In genomic region chr3:37040231-37040630, GRCh38 we compare ENCODE assay signal across 29 cellular contexts. TPM values are rescaled to one million over a fixed set of nuclear protein-coding genes. Genes with fewer than 3 reads are reported as not detected.
DNase-seq lines count a peak whose midpoint lies in the region; ATAC-seq and TF ChIP-seq lines count a peak whose summit lies in the region.
"Had no signal": no experiment of that assay in that cellular context is flagged by ENCODE, and none has a peak within 500 bp of the region (broad histone marks: within the 10 kb centered on the region; RNA-seq: fewer than 3 reads in every experiment).

No MANE protein-coding gene starts in this region.

- no peaks in the 10 kb centered on the region for H3K79me2 ChIP-seq in parathyroid adenoma
- no peaks in the 10 kb centered on the region for H3K79me2 ChIP-seq in smooth muscle cell (ENCODE audit: low read depth)

- peaks cover 65% of the 10 kb centered on the region for H3K36me3 Mint-ChIP-seq in CD4-positive, CD25-positive, alpha-beta regulatory T cell

- H3K4me1 Mint-ChIP-seq in CD4-positive, CD25-positive, alpha-beta regulatory T cell, result peaks cover 0 to 11% (median 2%) of the 10 kb centered on the region in 4 donors
- H3K4me1 Mint-ChIP-seq: activated naive CD8-positive, alpha-beta T cell treated with anti-CD3 and anti-CD28 coated beads, Interleukin-2, amount 10 ng/mL, durations not matched to agents 7 days and 5 days had no signal

- 87% methylated on average over 1 of the region's 1 CpG for WGBS in smooth muscle cell (ENCODE audit: low lambda C conversion rate)

- no peak for TF ChIP-seq CTCF in astrocyte of the spinal cord (IDR thresholded peaks at IDR 0.05; ENCODE audit: low read depth, low read length)
- TF ChIP-seq CTCF in parathyroid adenoma (IDR thresholded peaks at IDR 0.05), result no peak
- no peak for TF ChIP-seq CTCF in smooth muscle cell (IDR thresholded peaks at IDR 0.05; ENCODE audit: borderline replicate concordance, insufficient read depth, poor library complexity, severe bottlenecking)

- H3K4me3 ChIP-seq in CD4-positive, CD25-positive, alpha-beta regulatory T cell (ENCODE audit: low read depth, low read length), result no peak overlapping the region
- H3K4me3 ChIP-seq in astrocyte of the spinal cord (ENCODE audit: low read depth, low read length), result no peak overlapping the region
- H3K4me3 ChIP-seq in parathyroid adenoma (ENCODE audit: low read depth, low read length), result no peak overlapping the region
- no peak overlapping the region for H3K4me3 ChIP-seq in smooth muscle cell
- H3K4me3 ChIP-seq: heart left ventricle, lung, mucosa of descending colon had no signal

- no peaks in the 10 kb centered on the region for H3K4me1 ChIP-seq in CD4-positive, CD25-positive, alpha-beta regulatory T cell (ENCODE audit: control insufficient read depth, insufficient read depth, low read length, poor library complexity, severe bottlenecking)
- H3K4me1 ChIP-seq in parathyroid adenoma (peaks cover 6% of the 10 kb centered on the region), smooth muscle cell (ENCODE audit: low read depth) (no peaks in the 10 kb centered on the region)

- no peak overlapping the region for H3K9ac ChIP-seq in parathyroid adenoma
- no peak overlapping the region for H3K9ac ChIP-seq in smooth muscle cell (ENCODE audit: low read depth)

- H3K4me3 Mint-ChIP-seq in CD4-positive, CD25-positive, alpha-beta regulatory T cell, result no peak overlapping the region
- H3K4me3 Mint-ChIP-seq: activated naive CD8-positive, alpha-beta T cell treated with anti-CD3 and anti-CD28 coated beads, Interleukin-2, amount 10 ng/mL, durations not matched to agents 7 days and 5 days; CD4-positive, alpha-beta T cell; H9; IgD-negative memory B cell; nephron had no signal

- no peak for ATAC-seq in CD4-positive, CD25-positive, alpha-beta regulatory T cell (ENCODE audit: low read depth in 2 of 2)
- no peak for ATAC-seq in GM21381 (IDR thresholded peaks at IDR 0.05; ENCODE audit: unreplicated experiment)
- ATAC-seq: heart left ventricle, mucosa of descending colon, right cardiac atrium, Right ventricle myocardium inferior, SK-N-SH treated with all-trans-retinoic acid at 6 μM for 48 hours had no signal

- peaks cover 0 to 5% of the 10 kb centered on the region in 2 experiments for H3K9me3 ChIP-seq in CD4-positive, CD25-positive, alpha-beta regulatory T cell (ENCODE audit: control insufficient read depth in 2 of 2, low read length in 2 of 2)
- H3K9me3 ChIP-seq in parathyroid adenoma (ENCODE audit: control insufficient read depth, low read length) (no peaks in the 10 kb centered on the region), smooth muscle cell (replicated peaks; ENCODE audit: low read depth) (peaks cover 17% of the 10 kb centered on the region)

- H2AFZ ChIP-seq in parathyroid adenoma, result no peak overlapping the region
- no peak overlapping the region for H2AFZ ChIP-seq in smooth muscle cell (ENCODE audit: low read depth)

- H3K4me2 ChIP-seq in parathyroid adenoma (ENCODE audit: low read length) (no peak overlapping the region), smooth muscle cell (no peak overlapping the region)

- in situ Hi-C loops in astrocyte of the spinal cord (cut with HindIII; ENCODE audit: low sequenced_read_pairs), result no loop called here

- H3K27me3 ChIP-seq in CD4-positive, CD25-positive, alpha-beta regulatory T cell (ENCODE audit: control insufficient read depth, insufficient read depth, low read length), result no peaks in the 10 kb centered on the region
- H3K27me3 ChIP-seq in parathyroid adenoma (ENCODE audit: control insufficient read depth, insufficient read depth, low read length) (no peaks in the 10 kb centered on the region), smooth muscle cell (ENCODE audit: low read depth) (no peaks in the 10 kb centered on the region)
- H3K27me3 ChIP-seq: brain microvascular endothelial cell, heart left ventricle had no signal

- no peaks in the 10 kb centered on the region for H4K20me1 ChIP-seq in smooth muscle cell (ENCODE audit: low read depth)

- H3K27ac Mint-ChIP-seq in CD4-positive, CD25-positive, alpha-beta regulatory T cell, result peak overlapping the region in 2 of 3 donors; percentile 16 to 17
- H3K27ac Mint-ChIP-seq: activated naive CD8-positive, alpha-beta T cell treated with anti-CD3 and anti-CD28 coated beads, Interleukin-2, amount 10 ng/mL, durations not matched to agents 7 days and 5 days; CD4-positive, alpha-beta T cell; H9; IgD-negative memory B cell had no signal

- no peak for DNase-seq in CD4-positive, CD25-positive, alpha-beta regulatory T cell
- DNase-seq in ELR (ENCODE audit: low read depth) (peak; percentile 31), astrocyte of the spinal cord (ENCODE audit: low read depth, low spot score) (peak; percentile 26), smooth muscle cell (lab: John Stamatoyannopoulos, UW; ENCODE audit: unreplicated experiment) (no peak), SW480 (ENCODE audit: low spot score) (no peak)
- DNase-seq: activated CD4-positive, alpha-beta T cell treated with anti-CD3 and anti-CD28 coated beads, Interleukin-2, amount 50 U/mL, for 48 hours; activated CD4-positive, CD25-positive, alpha-beta regulatory T cell; activated gamma-delta T cell; activated naive CD8-positive, alpha-beta T cell treated with anti-CD3 and anti-CD28 coated beads, Interleukin-2, amount 10 ng/mL, durations not matched to agents 7 days and 5 days; brain microvascular endothelial cell; CD4-positive, alpha-beta T cell; H9; heart left ventricle; mucosa of descending colon; NCI-H1092 treated with DMSO at 0.1 percent for 48 hours; NCI-H187 treated with DMSO at 0.1 percent for 48 hours; NCI-H2171 treated with DMSO at 0.1 percent for 48 hours; NCI-H524; right cardiac atrium; stimulated activated CD4-positive, alpha-beta T cell treated with anti-CD3 and anti-CD28 coated beads, Interleukin-12 subunit alpha, Interleukin-12 subunit beta, amount 100 ng/mL, for 4 hours; stimulated activated CD4-positive, alpha-beta T cell treated with anti-CD3 and anti-CD28 coated beads, Interleukin-4, amount 100 ng/mL, for 1 hour; T1000 had no signal

- peaks cover 58% of the 10 kb centered on the region for H3K36me3 ChIP-seq in CD4-positive, CD25-positive, alpha-beta regulatory T cell (ENCODE audit: control insufficient read depth, insufficient read depth, low read length)
- H3K36me3 ChIP-seq in parathyroid adenoma (ENCODE audit: control insufficient read depth, insufficient read depth, low read length) (no peaks in the 10 kb centered on the region), smooth muscle cell (ENCODE audit: low read depth) (peaks cover 39% of the 10 kb centered on the region)

- peaks cover 0 to 7% (median 2%) of the 10 kb centered on the region in 7 donors for H3K9me3 Mint-ChIP-seq in CD4-positive, CD25-positive, alpha-beta regulatory T cell
- H3K9me3 Mint-ChIP-seq: activated naive CD8-positive, alpha-beta T cell treated with anti-CD3 and anti-CD28 coated beads, Interleukin-2, amount 10 ng/mL, durations not matched to agents 7 days and 5 days; CD4-positive, alpha-beta T cell had no signal

- H3F3A ChIP-seq in smooth muscle cell (ENCODE audit: low read depth), result no peaks in the 10 kb centered on the region

- H3K27ac ChIP-seq in CD4-positive, CD25-positive, alpha-beta regulatory T cell (ENCODE audit: insufficient read depth, low read length, poor library complexity, severe bottlenecking), result no peak overlapping the region
- peak overlapping the region; percentile 4 for H3K27ac ChIP-seq in parathyroid adenoma
- no peak overlapping the region for H3K27ac ChIP-seq in smooth muscle cell (ENCODE audit: low read depth)
- H3K27ac ChIP-seq: brain microvascular endothelial cell, heart left ventricle had no signal

- H3K27me3 Mint-ChIP-seq in CD4-positive, CD25-positive, alpha-beta regulatory T cell, result no peaks in the 10 kb centered on the region
- H3K27me3 Mint-ChIP-seq: activated naive CD8-positive, alpha-beta T cell treated with anti-CD3 and anti-CD28 coated beads, Interleukin-2, amount 10 ng/mL, durations not matched to agents 7 days and 5 days; CD4-positive, alpha-beta T cell; IgD-negative memory B cell had no signal

RNA-seq across cellular contexts. Expression of gene MLH1, which starts 46.9 kb away (rescaled TPM):
- 34.5 TPM for total RNA-seq in CD4-positive, CD25-positive, alpha-beta regulatory T cell
- polyA plus RNA-seq in CD4-positive, CD25-positive, alpha-beta regulatory T cell, result 10 to 100 TPM; 18.8 to 23.0 (median 22.0) TPM
- 28.3 and 35.0 TPM in 2 replicates for total RNA-seq in smooth muscle cell
- 16.6 and 22.6 TPM in 2 replicates for polyA plus RNA-seq in smooth muscle cell

RNA-seq across cellular contexts. Expression of gene EPM2AIP1, which starts 47.3 kb away (rescaled TPM):
- total RNA-seq in CD4-positive, CD25-positive, alpha-beta regulatory T cell, result 34.0 TPM
- 10 to 100 TPM in 1 of 4 donors, 1 to 10 TPM in 3; 3.5 to 10.7 (median 6.9) TPM for polyA plus RNA-seq in CD4-positive, CD25-positive, alpha-beta regulatory T cell
- 18.6 and 26.0 TPM in 2 replicates for total RNA-seq in smooth muscle cell
- polyA plus RNA-seq in smooth muscle cell, result 6.5 and 11.7 TPM in 2 replicates

Comparison
In these comparisons a context has a peak if more than half of its experiments do, and no peak if none do; other contexts are left out.
1. DNase-seq: peak in ELR (single experiment) and astrocyte of the spinal cord (single experiment); none in CD4-positive, CD25-positive, alpha-beta regulatory T cell (0 of 3), smooth muscle cell (single experiment) and SW480 (single experiment).